Comparison of ENCODE assay signal across 1 cellular context in genomic region chr9:136364942-136365774, GRCh38.
TF ChIP-seq lines count a peak whose summit lies in the region.

No MANE protein-coding gene starts in this region.

TF ChIP-seq in K562, 482 proteins besides CTCF, POLR2A, EP300 and RAD21 (continued from another document):
- TF ChIP-seq ZBTB34 (CRISPR knock-in tag; IDR thresholded peaks at IDR 0.05), result no peak
- no peak for TF ChIP-seq RBM25 (IDR thresholded peaks at IDR 0.05; ENCODE audit: low read depth, low read length, severe bottlenecking)
- no peak for TF ChIP-seq E2F1 (CRISPR knock-in tag; IDR thresholded peaks at IDR 0.05)
- no peak for TF ChIP-seq NRF1 (conservative IDR thresholded peaks at IDR 0.05 in 1 of 2, IDR thresholded peaks at IDR 0.05 in 1 of 2)
- TF ChIP-seq ZFX (CRISPR knock-in tag; IDR thresholded peaks at IDR 0.05), result 0 out of 2 replicates have a peak, but pooled peaks have one; percentile 16
- TF ChIP-seq ZHX1 (conservative IDR thresholded peaks at IDR 0.05; ENCODE audit: low read length), result no peak
- TF ChIP-seq CLOCK (CRISPR knock-in tag; IDR thresholded peaks at IDR 0.05; ENCODE audit: borderline replicate concordance), result no peak
- TF ChIP-seq CBX3 (IDR thresholded peaks at IDR 0.05; ENCODE audit: borderline replicate concordance in 1 of 2, low read length in 2 of 2), result no peak
- TF ChIP-seq HMG20B (CRISPR knock-in tag; IDR thresholded peaks at IDR 0.05), result no peak
- no peak for TF ChIP-seq ZBTB9 (CRISPR knock-in tag; IDR thresholded peaks at IDR 0.05)
- TF ChIP-seq ZKSCAN8 (CRISPR knock-in tag; IDR thresholded peaks at IDR 0.05), result no peak
- no peak for TF ChIP-seq SIRT6 (IDR thresholded peaks at IDR 0.05; ENCODE audit: low read depth, low read length)
- TF ChIP-seq, protein P1, sequence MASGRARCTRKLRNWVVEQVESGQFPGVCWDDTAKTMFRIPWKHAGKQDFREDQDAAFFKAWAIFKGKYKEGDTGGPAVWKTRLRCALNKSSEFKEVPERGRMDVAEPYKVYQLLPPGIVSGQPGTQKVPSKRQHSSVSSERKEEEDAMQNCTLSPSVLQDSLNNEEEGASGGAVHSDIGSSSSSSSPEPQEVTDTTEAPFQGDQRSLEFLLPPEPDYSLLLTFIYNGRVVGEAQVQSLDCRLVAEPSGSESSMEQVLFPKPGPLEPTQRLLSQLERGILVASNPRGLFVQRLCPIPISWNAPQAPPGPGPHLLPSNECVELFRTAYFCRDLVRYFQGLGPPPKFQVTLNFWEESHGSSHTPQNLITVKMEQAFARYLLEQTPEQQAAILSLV (tag; IDR thresholded peaks at IDR 0.05), result no peak
- TF ChIP-seq, protein P2, sequence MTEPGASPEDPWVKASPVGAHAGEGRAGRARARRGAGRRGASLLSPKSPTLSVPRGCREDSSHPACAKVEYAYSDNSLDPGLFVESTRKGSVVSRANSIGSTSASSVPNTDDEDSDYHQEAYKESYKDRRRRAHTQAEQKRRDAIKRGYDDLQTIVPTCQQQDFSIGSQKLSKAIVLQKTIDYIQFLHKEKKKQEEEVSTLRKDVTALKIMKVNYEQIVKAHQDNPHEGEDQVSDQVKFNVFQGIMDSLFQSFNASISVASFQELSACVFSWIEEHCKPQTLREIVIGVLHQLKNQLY (CRISPR knock-in tag; conservative IDR thresholded peaks at IDR 0.05), result no peak
- TF ChIP-seq NFIC (IDR thresholded peaks at IDR 0.05), result peak; percentile 96
- no peak for TF ChIP-seq KHSRP (IDR thresholded peaks at IDR 0.05)
- no peak for TF ChIP-seq TRIM24 (IDR thresholded peaks at IDR 0.05)
- TF ChIP-seq TAL1 (IDR thresholded peaks at IDR 0.05), result no peak
